Comparison of ENCODE assay signal across 1 cellular context in the genomic region with DNA sequence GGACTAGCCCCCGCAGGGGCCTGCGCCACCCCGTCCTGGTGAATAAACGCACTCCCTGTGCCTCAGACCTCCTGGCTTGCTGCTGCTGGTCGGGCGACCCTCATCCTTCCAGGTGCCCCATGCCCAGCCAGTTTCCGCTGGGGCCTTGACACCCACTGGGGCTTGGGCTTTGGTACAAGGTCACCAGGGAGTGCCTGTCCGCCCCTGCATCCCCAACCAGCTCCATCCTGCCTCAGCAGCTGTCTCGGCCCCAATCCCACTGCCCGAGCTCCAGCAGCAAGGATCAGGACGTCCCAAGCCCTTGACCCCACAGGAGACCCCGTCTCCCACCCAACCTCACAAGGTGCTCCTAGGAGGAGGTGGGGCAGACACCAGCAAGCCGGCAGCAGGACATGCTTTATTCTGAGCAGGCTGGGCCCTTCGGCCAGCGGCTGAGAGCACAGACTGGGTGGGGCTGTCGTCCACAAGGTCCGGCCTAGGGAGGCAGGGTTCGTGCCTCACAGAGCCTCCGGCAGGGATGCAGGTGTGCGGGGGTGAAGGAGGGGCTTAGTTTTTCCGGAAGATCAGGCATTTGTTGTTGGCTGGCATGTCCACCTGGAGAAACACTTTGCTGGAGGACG.
TF ChIP-seq lines count a peak whose summit lies in the region.

No MANE protein-coding gene starts in this region.

TF ChIP-seq in HepG2, 621 proteins besides CTCF, POLR2A, EP300 and RAD21:
- TF ChIP-seq TAF1 (CRISPR knock-in tag; IDR thresholded peaks at IDR 0.05) (no peak), RBFOX2 (IDR thresholded peaks at IDR 0.05; ENCODE audit: low read depth, low read length) (peak; percentile 38; the same call in 1 of the 2 replicates), AGO2 (optimal IDR thresholded peaks at IDR 0.05; ENCODE audit: low read depth, low read length) (peak; percentile 64)
